1 cellular context compared by ENCODE assay signal in the genomic region with DNA sequence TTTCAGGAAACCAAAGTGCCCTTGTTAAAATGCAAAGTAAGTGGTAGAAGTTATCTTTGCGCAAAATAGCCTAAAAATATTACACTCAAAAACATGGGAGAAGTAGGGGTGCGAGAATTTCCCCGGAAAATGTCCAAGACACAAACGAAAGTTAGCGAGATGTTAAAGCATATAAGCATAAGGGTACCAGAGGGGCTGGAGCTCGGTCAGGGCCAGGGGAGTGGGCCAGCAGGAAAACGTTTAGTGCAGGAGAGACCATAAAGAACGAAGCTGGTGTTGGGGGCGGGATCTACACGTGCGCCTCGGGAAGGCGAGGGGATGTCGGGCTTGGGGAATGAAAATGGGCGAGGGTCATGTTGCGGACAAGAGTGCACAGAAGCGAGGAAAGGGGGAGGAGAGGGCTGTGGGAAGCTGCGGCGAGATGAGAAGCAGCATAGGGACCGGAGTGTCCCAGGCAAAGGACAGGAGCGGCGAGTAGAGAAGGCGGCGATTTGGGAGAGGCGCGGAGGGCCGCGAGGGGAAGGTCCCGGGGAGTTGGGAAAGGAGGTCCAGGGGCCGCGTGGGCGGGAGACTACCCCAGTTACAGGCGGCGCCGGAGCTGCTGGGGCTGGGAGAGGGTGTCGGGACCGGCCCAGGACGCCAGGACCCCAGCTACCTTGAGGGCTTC.
TF ChIP-seq lines count a peak whose summit lies in the region.

No MANE protein-coding gene starts in this region.

TF ChIP-seq in K562, 482 proteins besides CTCF, POLR2A, EP300 and RAD21 (continued from another document and continues in another):
- TF ChIP-seq, protein P1, sequence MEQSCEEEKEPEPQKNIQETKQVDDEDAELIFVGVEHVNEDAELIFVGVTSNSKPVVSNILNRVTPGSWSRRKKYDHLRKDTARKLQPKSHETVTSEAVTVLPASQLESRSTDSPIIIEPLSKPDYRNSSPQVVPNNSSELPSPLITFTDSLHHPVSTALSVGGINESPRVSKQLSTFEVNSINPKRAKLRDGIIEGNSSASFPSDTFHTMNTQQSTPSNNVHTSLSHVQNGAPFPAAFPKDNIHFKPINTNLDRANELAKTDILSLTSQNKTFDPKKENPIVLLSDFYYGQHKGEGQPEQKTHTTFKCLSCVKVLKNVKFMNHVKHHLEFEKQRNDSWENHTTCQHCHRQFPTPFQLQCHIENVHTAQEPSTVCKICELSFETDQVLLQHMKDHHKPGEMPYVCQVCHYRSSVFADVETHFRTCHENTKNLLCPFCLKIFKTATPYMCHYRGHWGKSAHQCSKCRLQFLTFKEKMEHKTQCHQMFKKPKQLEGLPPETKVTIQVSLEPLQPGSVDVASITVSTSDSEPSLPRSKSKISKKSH (CRISPR knock-in tag; IDR thresholded peaks at IDR 0.05): no peak
- TF ChIP-seq, protein P2, sequence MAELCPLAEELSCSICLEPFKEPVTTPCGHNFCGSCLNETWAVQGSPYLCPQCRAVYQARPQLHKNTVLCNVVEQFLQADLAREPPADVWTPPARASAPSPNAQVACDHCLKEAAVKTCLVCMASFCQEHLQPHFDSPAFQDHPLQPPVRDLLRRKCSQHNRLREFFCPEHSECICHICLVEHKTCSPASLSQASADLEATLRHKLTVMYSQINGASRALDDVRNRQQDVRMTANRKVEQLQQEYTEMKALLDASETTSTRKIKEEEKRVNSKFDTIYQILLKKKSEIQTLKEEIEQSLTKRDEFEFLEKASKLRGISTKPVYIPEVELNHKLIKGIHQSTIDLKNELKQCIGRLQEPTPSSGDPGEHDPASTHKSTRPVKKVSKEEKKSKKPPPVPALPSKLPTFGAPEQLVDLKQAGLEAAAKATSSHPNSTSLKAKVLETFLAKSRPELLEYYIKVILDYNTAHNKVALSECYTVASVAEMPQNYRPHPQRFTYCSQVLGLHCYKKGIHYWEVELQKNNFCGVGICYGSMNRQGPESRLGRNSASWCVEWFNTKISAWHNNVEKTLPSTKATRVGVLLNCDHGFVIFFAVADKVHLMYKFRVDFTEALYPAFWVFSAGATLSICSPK (IDR thresholded peaks at IDR 0.05; ENCODE audit: borderline replicate concordance): no peak
- TF ChIP-seq TAL1 (IDR thresholded peaks at IDR 0.05) (0 out of 2 replicates have a peak, but pooled peaks have one; percentile 21), GABPB1 (CRISPR knock-in tag; IDR thresholded peaks at IDR 0.05) (no peak), L3MBTL2 (IDR thresholded peaks at IDR 0.05) (peak; percentile 26; the same call in 1 of the 2 replicates), TRIM28 (IDR thresholded peaks at IDR 0.05) (no peak), KAT7 (CRISPR knock-in tag; IDR thresholded peaks at IDR 0.05; ENCODE audit: borderline replicate concordance) (0 out of 2 replicates have a peak, but pooled peaks have one; percentile 35), ZSCAN29 (IDR thresholded peaks at IDR 0.05) (peak; percentile 25; the same call in 1 of the 2 replicates), RFX1 (IDR thresholded peaks at IDR 0.05) (no peak), SRSF3 (IDR thresholded peaks at IDR 0.05; ENCODE audit: insufficient read depth, low read length) (peak; percentile 88; the same call in 1 of the 2 replicates), ZNF134 (CRISPR knock-in tag; conservative IDR thresholded peaks at IDR 0.05) (no peak), ZNF165 (CRISPR knock-in tag; IDR thresholded peaks at IDR 0.05; ENCODE audit: borderline replicate concordance) (no peak), SIN3A (IDR thresholded peaks at IDR 0.05; ENCODE audit: borderline replicate concordance in 2 of 2, control insufficient read depth in 1 of 2, low read depth in 2 of 2, low read length in 2 of 2) (peak; percentile 3 to 77; a peak in 1 of 4 replicates), PTBP1 (IDR thresholded peaks at IDR 0.05; ENCODE audit: low read depth, low read length) (0 out of 2 replicates have a peak, but pooled peaks have one; percentile 42), FOXP1 (CRISPR knock-in tag; IDR thresholded peaks at IDR 0.05) (peak; percentile 48; the same call in 1 of the 2 replicates), ZNF232 (CRISPR knock-in tag; IDR thresholded peaks at IDR 0.05) (0 out of 2 replicates have a peak, but pooled peaks have one; percentile 34), ZNF224 (CRISPR knock-in tag; IDR thresholded peaks at IDR 0.05) (peak; percentile 59; the same call in 1 of the 2 replicates), ZNF140 (CRISPR knock-in tag; IDR thresholded peaks at IDR 0.05) (no peak), PTRF (tag; IDR thresholded peaks at IDR 0.05) (no peak), DPF2 (IDR thresholded peaks at IDR 0.05) (peak; percentile 68), POLR2G (IDR thresholded peaks at IDR 0.05; ENCODE audit: low read depth, low read length) (no peak), NFYB (IDR thresholded peaks at IDR 0.05; ENCODE audit: extremely low read depth, insufficient read length) (no peak), ZNF785 (CRISPR knock-in tag; IDR thresholded peaks at IDR 0.05) (no peak), FOXA1 (IDR thresholded peaks at IDR 0.05; ENCODE audit: borderline replicate concordance) (no peak), TBP (optimal IDR thresholded peaks at IDR 0.05; ENCODE audit: low read depth, low read length) (no peak), ZNF174 (CRISPR knock-in tag; IDR thresholded peaks at IDR 0.05) (no peak), KLF1 (tag; IDR thresholded peaks at IDR 0.05) (no peak), OTX1 (CRISPR knock-in tag; IDR thresholded peaks at IDR 0.05) (peak; percentile 63), RBM25 (IDR thresholded peaks at IDR 0.05; ENCODE audit: low read depth, low read length, severe bottlenecking) (no peak), ZEB2 (IDR thresholded peaks at IDR 0.05) (0 out of 2 replicates have a peak, but pooled peaks have one; percentile 39), PHTF2 (CRISPR knock-in tag; IDR thresholded peaks at IDR 0.05) (no peak), ZNF347 (CRISPR knock-in tag; IDR thresholded peaks at IDR 0.05; ENCODE audit: low read depth) (no peak)
- TF ChIP-seq, protein P3, sequence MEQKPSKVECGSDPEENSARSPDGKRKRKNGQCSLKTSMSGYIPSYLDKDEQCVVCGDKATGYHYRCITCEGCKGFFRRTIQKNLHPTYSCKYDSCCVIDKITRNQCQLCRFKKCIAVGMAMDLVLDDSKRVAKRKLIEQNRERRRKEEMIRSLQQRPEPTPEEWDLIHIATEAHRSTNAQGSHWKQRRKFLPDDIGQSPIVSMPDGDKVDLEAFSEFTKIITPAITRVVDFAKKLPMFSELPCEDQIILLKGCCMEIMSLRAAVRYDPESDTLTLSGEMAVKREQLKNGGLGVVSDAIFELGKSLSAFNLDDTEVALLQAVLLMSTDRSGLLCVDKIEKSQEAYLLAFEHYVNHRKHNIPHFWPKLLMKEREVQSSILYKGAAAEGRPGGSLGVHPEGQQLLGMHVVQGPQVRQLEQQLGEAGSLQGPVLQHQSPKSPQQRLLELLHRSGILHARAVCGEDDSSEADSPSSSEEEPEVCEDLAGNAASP (IDR thresholded peaks at IDR 0.05): no peak
- TF ChIP-seq, protein P4, sequence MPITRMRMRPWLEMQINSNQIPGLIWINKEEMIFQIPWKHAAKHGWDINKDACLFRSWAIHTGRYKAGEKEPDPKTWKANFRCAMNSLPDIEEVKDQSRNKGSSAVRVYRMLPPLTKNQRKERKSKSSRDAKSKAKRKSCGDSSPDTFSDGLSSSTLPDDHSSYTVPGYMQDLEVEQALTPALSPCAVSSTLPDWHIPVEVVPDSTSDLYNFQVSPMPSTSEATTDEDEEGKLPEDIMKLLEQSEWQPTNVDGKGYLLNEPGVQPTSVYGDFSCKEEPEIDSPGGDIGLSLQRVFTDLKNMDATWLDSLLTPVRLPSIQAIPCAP (CRISPR knock-in tag; IDR thresholded peaks at IDR 0.05; ENCODE audit: borderline replicate concordance): 0 out of 2 replicates have a peak, but pooled peaks have one; percentile 7
- TF ChIP-seq, protein P5, sequence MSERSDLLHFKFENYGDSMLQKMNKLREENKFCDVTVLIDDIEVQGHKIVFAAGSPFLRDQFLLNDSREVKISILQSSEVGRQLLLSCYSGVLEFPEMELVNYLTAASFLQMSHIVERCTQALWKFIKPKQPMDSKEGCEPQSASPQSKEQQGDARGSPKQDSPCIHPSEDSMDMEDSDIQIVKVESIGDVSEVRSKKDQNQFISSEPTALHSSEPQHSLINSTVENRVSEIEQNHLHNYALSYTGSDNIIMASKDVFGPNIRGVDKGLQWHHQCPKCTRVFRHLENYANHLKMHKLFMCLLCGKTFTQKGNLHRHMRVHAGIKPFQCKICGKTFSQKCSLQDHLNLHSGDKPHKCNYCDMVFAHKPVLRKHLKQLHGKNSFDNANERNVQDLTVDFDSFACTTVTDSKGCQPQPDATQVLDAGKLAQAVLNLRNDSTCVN (CRISPR knock-in tag; IDR thresholded peaks at IDR 0.05): peak; percentile 89; the same call in 1 of the 2 replicates
- TF ChIP-seq, protein P6, sequence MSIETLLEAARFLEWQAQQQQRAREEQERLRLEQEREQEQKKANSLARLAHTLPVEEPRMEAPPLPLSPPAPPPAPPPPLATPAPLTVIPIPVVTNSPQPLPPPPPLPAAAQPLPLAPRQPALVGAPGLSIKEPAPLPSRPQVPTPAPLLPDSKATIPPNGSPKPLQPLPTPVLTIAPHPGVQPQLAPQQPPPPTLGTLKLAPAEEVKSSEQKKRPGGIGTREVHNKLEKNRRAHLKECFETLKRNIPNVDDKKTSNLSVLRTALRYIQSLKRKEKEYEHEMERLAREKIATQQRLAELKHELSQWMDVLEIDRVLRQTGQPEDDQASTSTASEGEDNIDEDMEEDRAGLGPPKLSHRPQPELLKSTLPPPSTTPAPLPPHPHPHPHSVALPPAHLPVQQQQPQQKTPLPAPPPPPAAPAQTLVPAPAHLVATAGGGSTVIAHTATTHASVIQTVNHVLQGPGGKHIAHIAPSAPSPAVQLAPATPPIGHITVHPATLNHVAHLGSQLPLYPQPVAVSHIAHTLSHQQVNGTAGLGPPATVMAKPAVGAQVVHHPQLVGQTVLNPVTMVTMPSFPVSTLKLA (conservative IDR thresholded peaks at IDR 0.05): peak; percentile 87 to 90
- TF ChIP-seq, protein P7, sequence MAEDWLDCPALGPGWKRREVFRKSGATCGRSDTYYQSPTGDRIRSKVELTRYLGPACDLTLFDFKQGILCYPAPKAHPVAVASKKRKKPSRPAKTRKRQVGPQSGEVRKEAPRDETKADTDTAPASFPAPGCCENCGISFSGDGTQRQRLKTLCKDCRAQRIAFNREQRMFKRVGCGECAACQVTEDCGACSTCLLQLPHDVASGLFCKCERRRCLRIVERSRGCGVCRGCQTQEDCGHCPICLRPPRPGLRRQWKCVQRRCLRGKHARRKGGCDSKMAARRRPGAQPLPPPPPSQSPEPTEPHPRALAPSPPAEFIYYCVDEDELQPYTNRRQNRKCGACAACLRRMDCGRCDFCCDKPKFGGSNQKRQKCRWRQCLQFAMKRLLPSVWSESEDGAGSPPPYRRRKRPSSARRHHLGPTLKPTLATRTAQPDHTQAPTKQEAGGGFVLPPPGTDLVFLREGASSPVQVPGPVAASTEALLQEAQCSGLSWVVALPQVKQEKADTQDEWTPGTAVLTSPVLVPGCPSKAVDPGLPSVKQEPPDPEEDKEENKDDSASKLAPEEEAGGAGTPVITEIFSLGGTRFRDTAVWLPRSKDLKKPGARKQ (CRISPR knock-in tag; IDR thresholded peaks at IDR 0.05): no peak
- TF ChIP-seq, protein P8, sequence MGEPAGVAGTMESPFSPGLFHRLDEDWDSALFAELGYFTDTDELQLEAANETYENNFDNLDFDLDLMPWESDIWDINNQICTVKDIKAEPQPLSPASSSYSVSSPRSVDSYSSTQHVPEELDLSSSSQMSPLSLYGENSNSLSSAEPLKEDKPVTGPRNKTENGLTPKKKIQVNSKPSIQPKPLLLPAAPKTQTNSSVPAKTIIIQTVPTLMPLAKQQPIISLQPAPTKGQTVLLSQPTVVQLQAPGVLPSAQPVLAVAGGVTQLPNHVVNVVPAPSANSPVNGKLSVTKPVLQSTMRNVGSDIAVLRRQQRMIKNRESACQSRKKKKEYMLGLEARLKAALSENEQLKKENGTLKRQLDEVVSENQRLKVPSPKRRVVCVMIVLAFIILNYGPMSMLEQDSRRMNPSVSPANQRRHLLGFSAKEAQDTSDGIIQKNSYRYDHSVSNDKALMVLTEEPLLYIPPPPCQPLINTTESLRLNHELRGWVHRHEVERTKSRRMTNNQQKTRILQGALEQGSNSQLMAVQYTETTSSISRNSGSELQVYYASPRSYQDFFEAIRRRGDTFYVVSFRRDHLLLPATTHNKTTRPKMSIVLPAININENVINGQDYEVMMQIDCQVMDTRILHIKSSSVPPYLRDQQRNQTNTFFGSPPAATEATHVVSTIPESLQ (CRISPR knock-in tag; IDR thresholded peaks at IDR 0.05): peak; percentile 78
- TF ChIP-seq, protein P9, sequence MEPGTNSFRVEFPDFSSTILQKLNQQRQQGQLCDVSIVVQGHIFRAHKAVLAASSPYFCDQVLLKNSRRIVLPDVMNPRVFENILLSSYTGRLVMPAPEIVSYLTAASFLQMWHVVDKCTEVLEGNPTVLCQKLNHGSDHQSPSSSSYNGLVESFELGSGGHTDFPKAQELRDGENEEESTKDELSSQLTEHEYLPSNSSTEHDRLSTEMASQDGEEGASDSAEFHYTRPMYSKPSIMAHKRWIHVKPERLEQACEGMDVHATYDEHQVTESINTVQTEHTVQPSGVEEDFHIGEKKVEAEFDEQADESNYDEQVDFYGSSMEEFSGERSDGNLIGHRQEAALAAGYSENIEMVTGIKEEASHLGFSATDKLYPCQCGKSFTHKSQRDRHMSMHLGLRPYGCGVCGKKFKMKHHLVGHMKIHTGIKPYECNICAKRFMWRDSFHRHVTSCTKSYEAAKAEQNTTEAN (CRISPR knock-in tag; IDR thresholded peaks at IDR 0.05): 0 out of 2 replicates have a peak, but pooled peaks have one; percentile 62
- TF ChIP-seq, protein P10, sequence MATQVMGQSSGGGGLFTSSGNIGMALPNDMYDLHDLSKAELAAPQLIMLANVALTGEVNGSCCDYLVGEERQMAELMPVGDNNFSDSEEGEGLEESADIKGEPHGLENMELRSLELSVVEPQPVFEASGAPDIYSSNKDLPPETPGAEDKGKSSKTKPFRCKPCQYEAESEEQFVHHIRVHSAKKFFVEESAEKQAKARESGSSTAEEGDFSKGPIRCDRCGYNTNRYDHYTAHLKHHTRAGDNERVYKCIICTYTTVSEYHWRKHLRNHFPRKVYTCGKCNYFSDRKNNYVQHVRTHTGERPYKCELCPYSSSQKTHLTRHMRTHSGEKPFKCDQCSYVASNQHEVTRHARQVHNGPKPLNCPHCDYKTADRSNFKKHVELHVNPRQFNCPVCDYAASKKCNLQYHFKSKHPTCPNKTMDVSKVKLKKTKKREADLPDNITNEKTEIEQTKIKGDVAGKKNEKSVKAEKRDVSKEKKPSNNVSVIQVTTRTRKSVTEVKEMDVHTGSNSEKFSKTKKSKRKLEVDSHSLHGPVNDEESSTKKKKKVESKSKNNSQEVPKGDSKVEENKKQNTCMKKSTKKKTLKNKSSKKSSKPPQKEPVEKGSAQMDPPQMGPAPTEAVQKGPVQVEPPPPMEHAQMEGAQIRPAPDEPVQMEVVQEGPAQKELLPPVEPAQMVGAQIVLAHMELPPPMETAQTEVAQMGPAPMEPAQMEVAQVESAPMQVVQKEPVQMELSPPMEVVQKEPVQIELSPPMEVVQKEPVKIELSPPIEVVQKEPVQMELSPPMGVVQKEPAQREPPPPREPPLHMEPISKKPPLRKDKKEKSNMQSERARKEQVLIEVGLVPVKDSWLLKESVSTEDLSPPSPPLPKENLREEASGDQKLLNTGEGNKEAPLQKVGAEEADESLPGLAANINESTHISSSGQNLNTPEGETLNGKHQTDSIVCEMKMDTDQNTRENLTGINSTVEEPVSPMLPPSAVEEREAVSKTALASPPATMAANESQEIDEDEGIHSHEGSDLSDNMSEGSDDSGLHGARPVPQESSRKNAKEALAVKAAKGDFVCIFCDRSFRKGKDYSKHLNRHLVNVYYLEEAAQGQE (CRISPR knock-in tag; IDR thresholded peaks at IDR 0.05; ENCODE audit: low read depth): no peak
